ENCODE assay signal across 9 cellular contexts in genomic region chr3:187741403-187742350, GRCh38. TPM values are rescaled to one million over a fixed set of nuclear protein-coding genes. Genes with fewer than 3 reads are reported as not detected.
A peak's percentile ranks its signal among the peaks of the same experiment; 100 is the strongest.
DNase-seq lines count a peak whose midpoint lies in the region; ATAC-seq, FAIRE-seq and TF ChIP-seq lines count a peak whose summit lies in the region.
"Had no signal": no experiment of that assay in that cellular context is flagged by ENCODE, and none has a peak within 500 bp of the region (broad histone marks: within the 10 kb centered on the region; RNA-seq: fewer than 3 reads in every experiment).

No MANE protein-coding gene starts in this region.

- H3K9me3 ChIP-seq in ES-I3 (ENCODE audit: control insufficient read depth, insufficient read depth, low read length) (no peaks in the 10 kb centered on the region), K562 (replicated peaks; ENCODE audit: control insufficient read depth, insufficient read depth, low read depth, low read length) (no peaks in the 10 kb centered on the region), sigmoid colon (no peaks in the 10 kb centered on the region)

- CTCF ChIA-PET in K562 (lab: Yijun Ruan, JAX; ENCODE audit: low intra/inter-chr PET ratio), result interaction anchor here (0.5 to 5.4 kb wide), 7 partner anchors 8 to 1406 kb away, joined by 3 to 39 read pairs (median 3); no protein-coding TSS in a partner anchor

- peak overlapping the region; percentile 100 for H3K27ac Mint-ChIP-seq in T-helper 2 cell treated with Interferon-gamma antibody and Interleukin-4, amounts not matched to agents 5 μg/mL and 100 μg/mL, for 36 hours

- peaks cover 7% of the 10 kb centered on the region for H3K27me3 Mint-ChIP-seq in T-helper 2 cell treated with Interferon-gamma antibody and Interleukin-4, amounts not matched to agents 5 μg/mL and 100 μg/mL, for 36 hours (ENCODE audit: low read depth)

- H3K4me2 ChIP-seq in K562 (ENCODE audit: insufficient read depth, low read length), result peak overlapping the region; percentile 72

- peak overlapping the region; percentile 96 for H3K4me3 Mint-ChIP-seq in T-helper 2 cell treated with Interferon-gamma antibody and Interleukin-4, amounts not matched to agents 5 μg/mL and 100 μg/mL, for 36 hours

- H3K9ac ChIP-seq in ES-I3 (ENCODE audit: low read depth, low read length) (peak overlapping the region; percentile 92; the same call in 1 of the 2 replicates), K562 (ENCODE audit: insufficient read depth in 1 of 2, low read depth in 2 of 2, low read length in 2 of 2) (no peak overlapping the region; a peak in 1 of 4 replicates)

- peaks cover 16% of the 10 kb centered on the region; the same call in 1 of the 2 replicates for H4K20me1 ChIP-seq in K562 (replicated peaks; ENCODE audit: control insufficient read depth, insufficient read depth, low read length)

- peaks cover 47% of the 10 kb centered on the region for H3K4me1 Mint-ChIP-seq in T-helper 2 cell treated with Interferon-gamma antibody and Interleukin-4, amounts not matched to agents 5 μg/mL and 100 μg/mL, for 36 hours (ENCODE audit: low read depth)

- H3K27me3 ChIP-seq in K562 (ENCODE audit: control insufficient read depth in 2 of 2, insufficient read depth in 2 of 2, low read length in 2 of 2) (peaks cover 0 to 12% of the 10 kb centered on the region in 2 experiments; a peak in 1 of 5 replicates), sigmoid colon (no peaks in the 10 kb centered on the region)

- peak overlapping the region; percentile 93 for H2AFZ ChIP-seq in K562 (ENCODE audit: low read depth, low read length)

- TF ChIP-seq CTCF in K562 (IDR thresholded peaks at IDR 0.05 in 2 of 3, conservative IDR thresholded peaks at IDR 0.05 in 1 of 3; ENCODE audit: insufficient read depth in 2 of 3, low read depth in 1 of 3, low read length in 3 of 3), result peak; percentile 84 to 90 (median 86)
- TF ChIP-seq CTCF in sigmoid colon (IDR thresholded peaks at IDR 0.05), result peak; percentile 72 to 88 (median 80)

- DNase-seq in NCI-H1105 treated with DMSO at 0.1 percent for 48 hours (lab: John Stamatoyannopoulos, UW) (peak; percentile 90), K562 (ENCODE audit: extremely low read depth in 1 of 4, low spot score in 3 of 4) (peak; percentile 52 to 86 (median 68)), sigmoid colon (peak; percentile 85)
- DNase-seq in T-helper 2 cell treated with Interferon-gamma antibody and Interleukin-4, amounts not matched to agents 5 μg/mL and 100 μg/mL, for 36 hours (ENCODE audit: low spot score), result peak; percentile 63

- peak; percentile 33 for ATAC-seq in K562
- no peak for ATAC-seq in HG02588 (IDR thresholded peaks at IDR 0.05; ENCODE audit: unreplicated experiment)
- ATAC-seq in HG02610 (IDR thresholded peaks at IDR 0.05; ENCODE audit: unreplicated experiment), result no peak

- peaks cover 12% of the 10 kb centered on the region; the same call in 1 of the 2 replicates for H3K4me1 ChIP-seq in ES-I3 (ENCODE audit: insufficient read depth, low read length)
- H3K4me1 ChIP-seq in K562 (replicated peaks in 1 of 2; ENCODE audit: control insufficient read depth in 2 of 2, insufficient read depth in 2 of 2, low read length in 2 of 2), result peaks cover 46 to 54% of the 10 kb centered on the region in 2 experiments
- H3K4me1 ChIP-seq in sigmoid colon, result peaks cover 3 to 61% (median 27%) of the 10 kb centered on the region in 4 donors

- TF ChIP-seq EP300 in K562 (IDR thresholded peaks at IDR 0.05; ENCODE audit: low read length), result no peak
- no peak for TF ChIP-seq EP300 in sigmoid colon (IDR thresholded peaks at IDR 0.05)

- H3K36me3 ChIP-seq in ES-I3 (ENCODE audit: insufficient read depth, low read length), result no peaks in the 10 kb centered on the region
- H3K36me3 ChIP-seq in K562 (ENCODE audit: control insufficient read depth, insufficient read depth, low read length), result no peaks in the 10 kb centered on the region
- no peaks in the 10 kb centered on the region for H3K36me3 ChIP-seq in sigmoid colon

- FAIRE-seq in K562 (lab: Jason Lieb, UNC), result peak; percentile 64
- FAIRE-seq: islet of Langerhans had no signal

- WGBS in K562 (ENCODE audit: insufficient coverage, low coverage, missing lambda C conversion rate), result 25% methylated on average over 17 of the region's 35 CpGs
- WGBS in sigmoid colon, 2 donors, result 1 to 2% methylated on average over 35 of the region's 35 CpGs

- TF ChIP-seq RAD21 in K562 (CRISPR knock-in tag; conservative IDR thresholded peaks at IDR 0.05 in 1 of 2, IDR thresholded peaks at IDR 0.05 in 1 of 2), result peak; percentile 75 to 83

- in situ Hi-C loops in K562 (cut with MboI), result loop anchor here (5.0 to 25.0 kb wide), 2 partner anchors 1211 to 1396 kb away; no protein-coding TSS in a partner anchor

- TF ChIP-seq POLR2A in K562 (conservative IDR thresholded peaks at IDR 0.05) (no peak), sigmoid colon (IDR thresholded peaks at IDR 0.05) (peak in 1 of 2 donors; percentile 19)

- H3K79me2 ChIP-seq in K562 (ENCODE audit: control insufficient read depth, insufficient read depth, low read length), result peaks cover 38% of the 10 kb centered on the region

- BruUV-seq in K562 (replicated peaks; lab: Mats Ljungman, UMichigan), result no TSS peak

- intact Hi-C loops in K562 (cut with micrococcal nuclease), result loop anchor here (5.0 to 10.0 kb wide), 5 partner anchors 173 to 1003 kb away; no protein-coding TSS in a partner anchor
- intact Hi-C loops in sigmoid colon (cut with DNase I), result loop anchor here (2.0 to 10.0 kb wide), 5 partner anchors 471 to 1141 kb away; no protein-coding TSS in a partner anchor

- H3K9me1 ChIP-seq in K562 (ENCODE audit: control insufficient read depth, insufficient read depth, low read length), result no peaks in the 10 kb centered on the region

- H3K27ac ChIP-seq in K562 (ENCODE audit: extremely low read depth, low read depth, low read length), result peak overlapping the region; percentile 95; the same call in 1 of the 3 replicates
- peak overlapping the region; percentile 90 to 99 (median 96) for H3K27ac ChIP-seq in sigmoid colon

- H3K36me3 Mint-ChIP-seq in T-helper 2 cell treated with Interferon-gamma antibody and Interleukin-4, amounts not matched to agents 5 μg/mL and 100 μg/mL, for 36 hours (ENCODE audit: low read depth), result peaks cover 15% of the 10 kb centered on the region

- H3K9me3 Mint-ChIP-seq in T-helper 2 cell treated with Interferon-gamma antibody and Interleukin-4, amounts not matched to agents 5 μg/mL and 100 μg/mL, for 36 hours, result no peaks in the 10 kb centered on the region

- H3K4me3 ChIP-seq in K562 (peak overlapping the region; percentile 6; the same call in 1 of the 2 replicates), iPS-11a (ENCODE audit: low read depth, low read length) (peak overlapping the region; percentile 56), sigmoid colon (peak overlapping the region; percentile 53 to 88 (median 68))

- POLR2A ChIA-PET in K562 (lab: Yijun Ruan, JAX), result interaction anchor here (0.7 to 1.9 kb wide), 4 partner anchors 9 to 507 kb away, joined by 3 to 5 read pairs (median 4); no protein-coding TSS in a partner anchor

RNA-seq across cellular contexts. Expression of gene BCL6, which starts 3.6 kb away (rescaled TPM):
- total RNA-seq in K562 (2011; cell fraction: chromatin; rRNA removed; ENCODE audit: low replicate concordance), result 13.3 and 20.6 TPM in 2 replicates
- total RNA-seq in K562 (2011; cell fraction: nucleolus; rRNA removed), result 9.1 and 10.0 TPM in 2 replicates
- 14.6 and 28.6 TPM in 2 replicates for total RNA-seq in K562 (2011; cell fraction: nucleoplasm; rRNA removed)
- total RNA-seq in K562 (2014; rRNA removed) (0.64 and 1.3 TPM in 2 replicates), K562 (2014; rRNA removed; fragmentation: Illumina TruSeq; extraction: Trizol) (1.4 and 1.6 TPM in 2 replicates), K562 (2015; rRNA removed; fragmentation: Illumina TruSeq; extraction: Trizol) (0.94 and 0.98 TPM in 2 replicates), K562 (2021) (2.4 and 3.5 TPM in 2 replicates), sigmoid colon (100 to 1,000 TPM in 1 of 4 donors, 10 to 100 TPM in 3; 51.4 to 233 (median 80.7) TPM)
- polyA plus RNA-seq in K562 (2011; rRNA removed) (3.4 and 8.7 TPM in 2 replicates), K562 (2014; fragmentation: Illumina TruSeq; extraction: Trizol) (2.6 and 2.8 TPM in 2 replicates), K562 (2014; fragmentation: Nextera tagmentation; extraction: Ambion mirVana) (under 1 TPM; 0.08 to 0.23 TPM), K562 (2014; rRNA removed) (2.5 and 2.8 TPM in 2 replicates), sigmoid colon (10 to 100 TPM in 1 of 3 donors, 1 to 10 TPM in 2; 4.9 to 30.6 (median 7.2) TPM)
- 0.98 and 3.2 TPM in 2 replicates for polyA plus RNA-seq in K562 (2011; cell fraction: cytosol; rRNA removed)
- polyA plus RNA-seq in K562 (2011; cell fraction: nucleus; rRNA removed), result 21.7 and 44.7 TPM in 2 replicates
- polyA plus RNA-seq in K562 (2012), result 5.8 and 17.3 TPM in 2 replicates
- polyA minus RNA-seq in K562 (2011; rRNA and poly(A)+ RNA removed), result 3.9 and 5.7 TPM in 2 replicates
- polyA minus RNA-seq in K562 (2011; cell fraction: cytosol; rRNA and poly(A)+ RNA removed), result 0.48 and 0.91 TPM in 2 replicates
- polyA minus RNA-seq in K562 (2011; cell fraction: nucleus; rRNA and poly(A)+ RNA removed), result 3.8 and 5.6 TPM in 2 replicates

RNA-seq across cellular contexts. Expression of gene RTP2, which starts 39.3 kb away (rescaled TPM):
- not detected in 2 replicates for total RNA-seq in K562 (2011; cell fraction: chromatin; rRNA removed; ENCODE audit: low replicate concordance)
- total RNA-seq in K562 (2011; cell fraction: nucleolus; rRNA removed), result not detected in 2 replicates
- not detected in 2 replicates for total RNA-seq in K562 (2011; cell fraction: nucleoplasm; rRNA removed)
- total RNA-seq in K562 (2014; rRNA removed), result not detected in 2 replicates
- not detected in 2 replicates for total RNA-seq in K562 (2014; rRNA removed; fragmentation: Illumina TruSeq; extraction: Trizol)
- total RNA-seq in K562 (2015; rRNA removed; fragmentation: Illumina TruSeq; extraction: Trizol), result not detected in 2 replicates
- not detected in 2 replicates for total RNA-seq in K562 (2021)
- polyA plus RNA-seq in K562 (2011; rRNA removed), result not detected in 2 replicates
- polyA plus RNA-seq in K562 (2011; cell fraction: cytosol; rRNA removed), result not detected in 2 replicates
- not detected in 2 replicates for polyA plus RNA-seq in K562 (2011; cell fraction: nucleus; rRNA removed)
- not detected in 2 replicates for polyA plus RNA-seq in K562 (2012)
- polyA plus RNA-seq in K562 (2014; fragmentation: Illumina TruSeq; extraction: Trizol), result not detected in 2 replicates
- not detected for polyA plus RNA-seq in K562 (2014; fragmentation: Nextera tagmentation; extraction: Ambion mirVana)
- polyA plus RNA-seq in K562 (2014; rRNA removed), result not detected in 2 replicates
- not detected in 2 replicates for polyA minus RNA-seq in K562 (2011; rRNA and poly(A)+ RNA removed)
- polyA minus RNA-seq in K562 (2011; cell fraction: cytosol; rRNA and poly(A)+ RNA removed), result not detected in 2 replicates
- not detected in 2 replicates for polyA minus RNA-seq in K562 (2011; cell fraction: nucleus; rRNA and poly(A)+ RNA removed)
- total RNA-seq in sigmoid colon, result not detected
- polyA plus RNA-seq in sigmoid colon, result not detected

Comparison
In these comparisons a context has a peak if more than half of its experiments do, and no peak if none do; other contexts are left out.
1. H3K4me3 ChIP-seq: peak in every context shown above with its lines; median percentile 68 in sigmoid colon; 56 in iPS-11a; 6 in K562.